ENCODE assay signal across 22 cellular contexts in genomic region chr12:81022531-81022930, GRCh38. TPM values are rescaled to one million over a fixed set of nuclear protein-coding genes. Genes with fewer than 3 reads are reported as not detected.
"Had no signal": no experiment of that assay in that cellular context is flagged by ENCODE, and none has a peak within 500 bp of the region (broad histone marks: within the 10 kb centered on the region; RNA-seq: fewer than 3 reads in every experiment).

No MANE protein-coding gene starts in this region.

- H3K79me2 ChIP-seq: hepatocyte had no signal

- H3K4me1 ChIP-seq: breast epithelium, transverse colon, uterus had no signal

- H3K9me3 Mint-ChIP-seq: activated CD4-positive, alpha-beta T cell treated with anti-CD3 and anti-CD28 coated beads, Interleukin-2, amount 10 ng/mL, durations not matched to agents 7 days and 5 days; endodermal cell had no signal

- H3K36me3 Mint-ChIP-seq: activated naive CD4-positive, alpha-beta T cell treated with anti-CD3 and anti-CD28 coated beads, Interleukin-2, amount 10 ng/mL, durations not matched to agents 7 days and 5 days; natural killer cell treated with Interleukin-12 subunit alpha and Interleukin-12 subunit beta and Interleukin-15 and Interleukin-18, amount 100 ng/mL, for 72 hours had no signal

- H3K27me3 Mint-ChIP-seq: activated CD4-positive, alpha-beta T cell treated with anti-CD3 and anti-CD28 coated beads, Interleukin-2, amount 10 ng/mL, durations not matched to agents 7 days and 5 days; activated naive CD4-positive, alpha-beta T cell treated with anti-CD3 and anti-CD28 coated beads, Interleukin-2, amount 10 ng/mL, durations not matched to agents 7 days and 5 days; activated naive CD8-positive, alpha-beta T cell treated with anti-CD3 and anti-CD28 coated beads, Interleukin-2, amount 50 U/mL, for 24 hours; natural killer cell treated with Interleukin-12 subunit alpha and Interleukin-12 subunit beta and Interleukin-15 and Interleukin-18, amount 100 ng/mL, for 72 hours had no signal

- H3K4me3 ChIP-seq: breast epithelium, dorsolateral prefrontal cortex, hepatocyte, lung, transverse colon, uterus had no signal

- H2AFZ ChIP-seq: hepatocyte had no signal

- FAIRE-seq: islet of Langerhans had no signal

- H3K27me3 ChIP-seq: breast epithelium, dorsolateral prefrontal cortex, hepatocyte, transverse colon, uterus had no signal

- DNase-seq: activated CD4-positive, alpha-beta T cell treated with anti-CD3 and anti-CD28 coated beads, Interleukin-2, amount 10 ng/mL, durations not matched to agents 7 days and 5 days; activated CD8-positive, alpha-beta memory T cell treated with anti-CD3 and anti-CD28 coated beads, Interleukin-2, amount 50 U/mL, for 4 hours; activated effector memory CD4-positive, alpha-beta T cell treated with Interleukin-2 at 50 U/mL for 16 hours; activated naive CD4-positive, alpha-beta T cell treated with anti-CD3 and anti-CD28 coated beads, Interleukin-2, amount 10 ng/mL, durations not matched to agents 7 days and 5 days; activated naive CD8-positive, alpha-beta T cell treated with anti-CD3 and anti-CD28 coated beads, Interleukin-2, amount 50 U/mL, for 24 hours; activated T-cell treated with anti-CD3 and anti-CD28 coated beads, Interleukin-2, amount 50 U/mL, for 4 hours; anterior cingulate cortex; dorsolateral prefrontal cortex; endodermal cell; left colon; stimulated activated CD4-positive, alpha-beta T cell treated with anti-CD3 and anti-CD28 coated beads, Interleukin-2, amount 100 ng/mL, for 24 hours; stimulated activated naive CD4-positive, alpha-beta T cell treated with Interleukin-2 at 50 U/mL for 16 hours; substantia nigra; transverse colon; uterus had no signal

- H3K27ac Mint-ChIP-seq: activated CD4-positive, alpha-beta T cell treated with anti-CD3 and anti-CD28 coated beads, Interleukin-2, amount 10 ng/mL, durations not matched to agents 7 days and 5 days; activated naive CD4-positive, alpha-beta T cell treated with anti-CD3 and anti-CD28 coated beads, Interleukin-2, amount 10 ng/mL, durations not matched to agents 7 days and 5 days; activated naive CD8-positive, alpha-beta T cell treated with anti-CD3 and anti-CD28 coated beads, Interleukin-2, amount 50 U/mL, for 24 hours; endodermal cell; natural killer cell treated with Interleukin-12 subunit alpha and Interleukin-12 subunit beta and Interleukin-15 and Interleukin-18, amount 100 ng/mL, for 72 hours had no signal

- ATAC-seq: activated CD4-positive, CD25-positive, alpha-beta regulatory T cell treated with anti-CD3 and anti-CD28 coated beads, Interleukin-2, amount 50 U/mL, for 24 hours; activated naive CD8-positive, alpha-beta T cell treated with anti-CD3 and anti-CD28 coated beads, Interleukin-2, amount 50 U/mL, for 24 hours; activated T-cell treated with anti-CD3 and anti-CD28 coated beads, Interleukin-2, amount 50 U/mL, for 4 hours; left colon; natural killer cell treated with Interleukin-12 subunit alpha and Interleukin-12 subunit beta and Interleukin-15 and Interleukin-18, amount 100 ng/mL, for 72 hours had no signal

- H3K4me3 Mint-ChIP-seq: activated CD4-positive, alpha-beta T cell treated with anti-CD3 and anti-CD28 coated beads, Interleukin-2, amount 10 ng/mL, durations not matched to agents 7 days and 5 days; activated naive CD4-positive, alpha-beta T cell treated with anti-CD3 and anti-CD28 coated beads, Interleukin-2, amount 10 ng/mL, durations not matched to agents 7 days and 5 days; activated naive CD8-positive, alpha-beta T cell treated with anti-CD3 and anti-CD28 coated beads, Interleukin-2, amount 50 U/mL, for 24 hours; activated T-cell treated with anti-CD3 and anti-CD28 coated beads, Interleukin-2, amount 50 U/mL, for 4 hours; endodermal cell; natural killer cell treated with Interleukin-12 subunit alpha and Interleukin-12 subunit beta and Interleukin-15 and Interleukin-18, amount 100 ng/mL, for 72 hours had no signal

- H3K4me1 Mint-ChIP-seq: activated CD4-positive, alpha-beta T cell treated with anti-CD3 and anti-CD28 coated beads, Interleukin-2, amount 10 ng/mL, durations not matched to agents 7 days and 5 days; activated naive CD4-positive, alpha-beta T cell treated with anti-CD3 and anti-CD28 coated beads, Interleukin-2, amount 10 ng/mL, durations not matched to agents 7 days and 5 days; activated naive CD8-positive, alpha-beta T cell treated with anti-CD3 and anti-CD28 coated beads, Interleukin-2, amount 50 U/mL, for 24 hours had no signal

- H3K9me3 ChIP-seq: breast epithelium, transverse colon, uterus had no signal

- H3K4me2 ChIP-seq: hepatocyte had no signal

- H3K36me3 ChIP-seq: breast epithelium, transverse colon, uterus had no signal

- H3K27ac ChIP-seq: breast epithelium, epithelial cell of prostate, hepatocyte, transverse colon, uterus had no signal

RNA-seq across cellular contexts. Expression of gene ACSS3, which starts 55.3 kb away (rescaled TPM):
- total RNA-seq: activated CD4-positive, alpha-beta T cell treated with anti-CD3 and anti-CD28 coated beads, Interleukin-2, amount 10 ng/mL, durations not matched to agents 7 days and 5 days; natural killer cell treated with Interleukin-12 subunit alpha and Interleukin-12 subunit beta and Interleukin-15 and Interleukin-18, amount 100 ng/mL, for 72 hours had no signal
